ENCODE assay signal across 3 cellular contexts in the genomic region with DNA sequence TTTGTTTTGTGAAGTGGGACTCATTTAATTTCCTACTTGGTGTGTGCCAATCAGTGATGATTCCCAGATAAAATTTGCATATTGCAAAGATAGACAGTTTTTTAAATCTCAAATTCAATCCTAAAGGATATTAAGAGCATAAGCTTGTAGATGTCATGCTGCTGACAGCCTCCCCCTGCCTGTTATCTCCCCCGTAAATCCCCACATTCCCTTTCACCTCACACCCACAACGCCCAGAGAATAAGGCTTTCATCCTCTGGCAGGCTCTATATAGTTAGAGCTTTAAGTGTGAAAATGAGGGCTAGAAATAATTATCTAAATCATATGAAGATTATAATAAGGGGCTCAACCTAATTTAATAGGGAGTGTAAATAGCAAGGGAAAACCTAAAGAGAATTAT.
"Had no signal": no experiment of that assay in that cellular context is flagged by ENCODE, and none has a peak within 500 bp of the region (broad histone marks: within the 10 kb centered on the region; RNA-seq: fewer than 3 reads in every experiment).

No MANE protein-coding gene starts in this region.

- DNase-seq: GDM1, GF-D8 had no signal

- H3K4me3 ChIP-seq: GM12878 had no signal
